20 cellular contexts compared by ENCODE assay signal in genomic region chr13:100497394-100497793, GRCh38.
DNase-seq lines count a peak whose midpoint lies in the region; ATAC-seq and TF ChIP-seq lines count a peak whose summit lies in the region.
"Had no signal": no experiment of that assay in that cellular context is flagged by ENCODE, and none has a peak within 500 bp of the region (broad histone marks: within the 10 kb centered on the region; RNA-seq: fewer than 3 reads in every experiment).

No MANE protein-coding gene starts in this region.

- H3K4me3 ChIP-seq in adipocyte (ENCODE audit: low read length) (no peak overlapping the region), fibroblast of villous mesenchyme (ENCODE audit: low read depth, low read length) (no peak overlapping the region), thyroid gland (replicated peaks in 1 of 3) (no peak overlapping the region)
- H3K4me3 ChIP-seq: right lobe of liver had no signal

- H3K4me1 Mint-ChIP-seq in natural killer cell treated with Interleukin-12 subunit alpha and Interleukin-12 subunit beta and Interleukin-15 and Interleukin-18, amount 100 ng/mL, for 72 hours (ENCODE audit: low read depth in 2 of 2), result peaks cover 22 to 35% of the 10 kb centered on the region in 2 donors
- H3K4me1 Mint-ChIP-seq in natural killer cell, result peaks cover 29 to 30% of the 10 kb centered on the region in 2 donors
- H3K4me1 Mint-ChIP-seq: stimulated activated naive B cell treated with anti-CD40 and anti-IgM and Interleukin-4, amounts not matched to agents 10 μg/mL and 1 μg/mL and 100 μg/mL, for 72 hours had no signal

- H3K36me3 Mint-ChIP-seq in natural killer cell treated with Interleukin-12 subunit alpha and Interleukin-12 subunit beta and Interleukin-15 and Interleukin-18, amount 100 ng/mL, for 72 hours, result no peaks in the 10 kb centered on the region
- H3K36me3 Mint-ChIP-seq in natural killer cell, result no peaks in the 10 kb centered on the region

- no peak for TF ChIP-seq CTCF in natural killer cell (IDR thresholded peaks at IDR 0.05)
- no peak for TF ChIP-seq CTCF in fibroblast of villous mesenchyme (IDR thresholded peaks at IDR 0.05; ENCODE audit: insufficient read depth, low read depth, low read length)
- no peak for TF ChIP-seq CTCF in thyroid gland (IDR thresholded peaks at IDR 0.05)

- peak overlapping the region; percentile 55 for H3K4me3 Mint-ChIP-seq in natural killer cell treated with Interleukin-12 subunit alpha and Interleukin-12 subunit beta and Interleukin-15 and Interleukin-18, amount 100 ng/mL, for 72 hours
- no peak overlapping the region for H3K4me3 Mint-ChIP-seq in natural killer cell
- H3K4me3 Mint-ChIP-seq: activated CD4-positive, alpha-beta T cell treated with anti-CD3 and anti-CD28 coated beads, Interleukin-2, amount 10 ng/mL, durations not matched to agents 24 days and 14 days; activated naive CD8-positive, alpha-beta T cell; IgD-negative memory B cell; neural crest cell; stimulated activated naive B cell treated with anti-CD40 and anti-IgM and Interleukin-4, amounts not matched to agents 10 μg/mL and 1 μg/mL and 100 μg/mL, for 72 hours; T-helper 2 cell treated with Interferon-gamma antibody and Interleukin-4, amounts not matched to agents 5 μg/mL and 100 μg/mL, for 36 hours had no signal

- H3K27ac Mint-ChIP-seq in natural killer cell treated with Interleukin-12 subunit alpha and Interleukin-12 subunit beta and Interleukin-15 and Interleukin-18, amount 100 ng/mL, for 72 hours, result peak overlapping the region in 1 of 2 donors; percentile 75
- no peak overlapping the region for H3K27ac Mint-ChIP-seq in natural killer cell
- H3K27ac Mint-ChIP-seq: activated CD4-positive, alpha-beta T cell treated with anti-CD3 and anti-CD28 coated beads, Interleukin-2, amount 10 ng/mL, durations not matched to agents 24 days and 14 days; activated naive CD8-positive, alpha-beta T cell; IgD-negative memory B cell; stimulated activated naive B cell treated with anti-CD40 and anti-IgM and Interleukin-4, amounts not matched to agents 10 μg/mL and 1 μg/mL and 100 μg/mL, for 72 hours; T-helper 2 cell treated with Interferon-gamma antibody and Interleukin-4, amounts not matched to agents 5 μg/mL and 100 μg/mL, for 36 hours had no signal

- intact Hi-C loops in natural killer cell (cut with micrococcal nuclease) (no loop called here), thyroid gland (cut with DNase I) (no loop called here)

- H3K27me3 Mint-ChIP-seq in natural killer cell treated with Interleukin-12 subunit alpha and Interleukin-12 subunit beta and Interleukin-15 and Interleukin-18, amount 100 ng/mL, for 72 hours, result no peaks in the 10 kb centered on the region
- H3K27me3 Mint-ChIP-seq in natural killer cell (ENCODE audit: low read depth in 2 of 2), result no peaks in the 10 kb centered on the region
- H3K27me3 Mint-ChIP-seq: activated CD4-positive, alpha-beta T cell treated with anti-CD3 and anti-CD28 coated beads, Interleukin-2, amount 10 ng/mL, durations not matched to agents 24 days and 14 days; activated naive CD8-positive, alpha-beta T cell; IgD-negative memory B cell; stimulated activated naive B cell treated with anti-CD40 and anti-IgM and Interleukin-4, amounts not matched to agents 10 μg/mL and 1 μg/mL and 100 μg/mL, for 72 hours had no signal

- no peaks in the 10 kb centered on the region for H3K9me3 Mint-ChIP-seq in natural killer cell treated with Interleukin-12 subunit alpha and Interleukin-12 subunit beta and Interleukin-15 and Interleukin-18, amount 100 ng/mL, for 72 hours
- H3K9me3 Mint-ChIP-seq in natural killer cell, result no peaks in the 10 kb centered on the region
- H3K9me3 Mint-ChIP-seq: activated CD4-positive, alpha-beta T cell treated with anti-CD3 and anti-CD28 coated beads, Interleukin-2, amount 10 ng/mL, durations not matched to agents 24 days and 14 days; IgD-negative memory B cell; neural crest cell; stimulated activated naive B cell treated with anti-CD40 and anti-IgM and Interleukin-4, amounts not matched to agents 10 μg/mL and 1 μg/mL and 100 μg/mL, for 72 hours; T-helper 2 cell treated with Interferon-gamma antibody and Interleukin-4, amounts not matched to agents 5 μg/mL and 100 μg/mL, for 36 hours had no signal

- ATAC-seq in natural killer cell treated with Interleukin-12 subunit alpha and Interleukin-12 subunit beta and Interleukin-15 and Interleukin-18, amount 100 ng/mL, for 72 hours, result no peak
- no peak for ATAC-seq in natural killer cell
- ATAC-seq: stimulated activated naive B cell treated with anti-CD40 and anti-IgM and Interleukin-4, amounts not matched to agents 10 μg/mL and 1 μg/mL and 100 μg/mL, for 72 hours had no signal

- no peak for TF ChIP-seq POLR2A in thyroid gland (IDR thresholded peaks at IDR 0.05)

- H3K27me3 ChIP-seq in adipocyte (replicated peaks; ENCODE audit: control insufficient read depth, insufficient read depth, low read length) (no peaks in the 10 kb centered on the region), thyroid gland (no peaks in the 10 kb centered on the region)
- H3K27me3 ChIP-seq: right lobe of liver had no signal

- H3K9me3 ChIP-seq in adipocyte (ENCODE audit: control insufficient read depth, low read length) (no peaks in the 10 kb centered on the region), thyroid gland (no peaks in the 10 kb centered on the region)
- H3K9me3 ChIP-seq: Caco-2, right lobe of liver had no signal

- no peak for DNase-seq in natural killer cell treated with Interleukin-12 subunit alpha and Interleukin-12 subunit beta and Interleukin-15 and Interleukin-18, amount 100 ng/mL, for 72 hours (ENCODE audit: low spot score)
- no peak for DNase-seq in natural killer cell
- peak; percentile 17 for DNase-seq in adipocyte (ENCODE audit: low read depth)
- peak; percentile 44 for DNase-seq in fibroblast of villous mesenchyme (ENCODE audit: low read depth)
- no peak for DNase-seq in thyroid gland
- DNase-seq in NCI-H1694 treated with DMSO at 0.1 percent for 48 hours (lab: John Stamatoyannopoulos, UW), result no peak
- DNase-seq in NK-92 treated with Interleukin-12 subunit alpha and Interleukin-12 subunit beta, amount 100 ng/mL, for 24 hours (lab: John Stamatoyannopoulos, UW), result no peak
- no peak for DNase-seq in DMS79 (lab: John Stamatoyannopoulos, UW)
- DNase-seq: activated CD4-positive, alpha-beta T cell treated with anti-CD3 and anti-CD28 coated beads, Interleukin-2, amount 10 ng/mL, durations not matched to agents 24 days and 14 days; activated T-cell treated with anti-CD3 and anti-CD28 coated beads for 4 hours; Caco-2; NCI-H146; NCI-H69; right lobe of liver; stimulated activated naive B cell treated with anti-CD40 and anti-IgM and Interleukin-4, amounts not matched to agents 10 μg/mL and 1 μg/mL and 100 μg/mL, for 72 hours had no signal

- H3K36me3 ChIP-seq in adipocyte (ENCODE audit: control insufficient read depth, insufficient read depth, low read length, severe bottlenecking) (no peaks in the 10 kb centered on the region), thyroid gland (no peaks in the 10 kb centered on the region)
- H3K36me3 ChIP-seq: right lobe of liver had no signal

- H3K4me1 ChIP-seq in adipocyte (ENCODE audit: control insufficient read depth, insufficient read depth, low read length), result peaks cover 9% of the 10 kb centered on the region
- no peaks in the 10 kb centered on the region for H3K4me1 ChIP-seq in thyroid gland
- H3K4me1 ChIP-seq: Caco-2, right lobe of liver had no signal

- WGBS in thyroid gland, 2 donors, result 94 to 96% methylated on average over 1 of the region's 1 CpG

- no peak overlapping the region for H3K27ac ChIP-seq in thyroid gland
- H3K27ac ChIP-seq: epithelial cell of prostate, right lobe of liver had no signal

- no peak overlapping the region for H3K9ac ChIP-seq in adipocyte (ENCODE audit: low read length)

Comparison
In these comparisons a context has a peak if more than half of its experiments do, and no peak if none do; other contexts are left out.
1. DNase-seq: peak in adipocyte (single experiment) and fibroblast of villous mesenchyme (single experiment); none in natural killer cell treated with Interleukin-12 subunit alpha and Interleukin-12 subunit beta and Interleukin-15 and Interleukin-18, amount 100 ng/mL, for 72 hours (single experiment), natural killer cell (single experiment), thyroid gland (0 of 2), NCI-H1694 treated with DMSO at 0.1 percent for 48 hours (single experiment), NK-92 treated with Interleukin-12 subunit alpha and Interleukin-12 subunit beta, amount 100 ng/mL, for 24 hours (single experiment) and DMS79 (single experiment).